27 cellular contexts compared by ENCODE assay signal in genomic region chr22:17065433-17065832, GRCh38. TPM values are rescaled to one million over a fixed set of nuclear protein-coding genes. Genes with fewer than 3 reads are reported as not detected.
DNase-seq lines count a peak whose midpoint lies in the region; ATAC-seq and TF ChIP-seq lines count a peak whose summit lies in the region.
"Had no signal": no experiment of that assay in that cellular context is flagged by ENCODE, and none has a peak within 500 bp of the region (broad histone marks: within the 10 kb centered on the region; RNA-seq: fewer than 3 reads in every experiment).

No MANE protein-coding gene starts in this region.

- in situ Hi-C loops in gastrocnemius medialis (cut with MboI; ENCODE audit: low sequenced_read_pairs in 4 of 4) (no loop called here), KBM-7 (cut with MboI; ENCODE audit: low pct_unique_long_range_greater_than_20kb, low sequenced_read_pairs) (no loop called here)

- ATAC-seq in activated CD8-positive, alpha-beta memory T cell treated with anti-CD3 and anti-CD28 coated beads, Interleukin-2, amount 10 ng/mL, durations not matched to agents 7 days and 5 days, result no peak
- ATAC-seq in gastrocnemius medialis, result peak; percentile 40 to 76
- ATAC-seq: HCT116 had no signal

- H3K27me3 Mint-ChIP-seq in activated CD8-positive, alpha-beta memory T cell treated with anti-CD3 and anti-CD28 coated beads, Interleukin-2, amount 10 ng/mL, durations not matched to agents 7 days and 5 days, result peaks cover 12% of the 10 kb centered on the region
- H3K27me3 Mint-ChIP-seq: CD4-positive, alpha-beta T cell had no signal

- no peak overlapping the region for H3K9ac ChIP-seq in BLaER1 treated with 17β-estradiol and CSF1 and Interleukin-3, amounts not matched to agents 10 nM and 100 nM

- no peak overlapping the region for H3K27ac Mint-ChIP-seq in activated CD8-positive, alpha-beta memory T cell treated with anti-CD3 and anti-CD28 coated beads, Interleukin-2, amount 10 ng/mL, durations not matched to agents 7 days and 5 days
- H3K27ac Mint-ChIP-seq: CD4-positive, alpha-beta T cell had no signal

- H3K9me3 Mint-ChIP-seq in activated CD8-positive, alpha-beta memory T cell treated with anti-CD3 and anti-CD28 coated beads, Interleukin-2, amount 10 ng/mL, durations not matched to agents 7 days and 5 days (ENCODE audit: low read depth), result no peaks in the 10 kb centered on the region
- H3K9me3 Mint-ChIP-seq: CD4-positive, alpha-beta T cell had no signal

- no peaks in the 10 kb centered on the region for H4K20me1 ChIP-seq in BLaER1 treated with 17β-estradiol and CSF1 and Interleukin-3, amounts not matched to agents 10 nM and 100 nM

- CTCF ChIA-PET in activated CD8-positive, alpha-beta memory T cell treated with anti-CD3 and anti-CD28 coated beads, Interleukin-2, amount 10 ng/mL, durations not matched to agents 7 days and 5 days (lab: Charles Lee), result no interaction called here

- TF ChIP-seq POLR2A in adrenal gland (IDR thresholded peaks at IDR 0.05), result peak in 1 of 2 donors; percentile 40
- TF ChIP-seq POLR2A in gastrocnemius medialis (IDR thresholded peaks at IDR 0.05), result no peak

- WGBS in adrenal gland, 4 donors, result 22 to 54% (median 37%) methylated on average over 2 to 7 of the region's 7 CpGs

- no peaks in the 10 kb centered on the region for H3K27me3 ChIP-seq in BLaER1 treated with 17β-estradiol and CSF1 and Interleukin-3, amounts not matched to agents 10 nM and 100 nM
- no peaks in the 10 kb centered on the region for H3K27me3 ChIP-seq in adrenal gland
- H3K27me3 ChIP-seq in gastrocnemius medialis, result no peaks in the 10 kb centered on the region

- no peak overlapping the region for H3K4me3 Mint-ChIP-seq in activated CD8-positive, alpha-beta memory T cell treated with anti-CD3 and anti-CD28 coated beads, Interleukin-2, amount 10 ng/mL, durations not matched to agents 7 days and 5 days
- H3K4me3 Mint-ChIP-seq: CD4-positive, alpha-beta T cell had no signal

- intact Hi-C loops in adrenal gland (cut with DNase I), result no loop called here
- intact Hi-C loops in gastrocnemius medialis (cut with DNase I; ENCODE audit: low total_unique reads), result no loop called here

- H3K4me3 ChIP-seq in BLaER1 treated with 17β-estradiol and CSF1 and Interleukin-3, amounts not matched to agents 10 nM and 100 nM, result no peak overlapping the region
- H3K4me3 ChIP-seq in adrenal gland (no peak overlapping the region), gastrocnemius medialis (no peak overlapping the region)

- peak overlapping the region in 9 of 11 experiments; percentile 26 to 62 (median 50); a peak in 18 of 22 replicates for H3K4me2 ChIP-seq in BLaER1 treated with 17β-estradiol and CSF1 and Interleukin-3, amounts not matched to agents 10 nM and 100 nM

- H3K4me1 Mint-ChIP-seq in activated CD8-positive, alpha-beta memory T cell treated with anti-CD3 and anti-CD28 coated beads, Interleukin-2, amount 10 ng/mL, durations not matched to agents 7 days and 5 days, result no peaks in the 10 kb centered on the region

- peak; percentile 15 for DNase-seq in activated CD8-positive, alpha-beta memory T cell treated with anti-CD3 and anti-CD28 coated beads for 24 hours
- DNase-seq in activated CD8-positive, alpha-beta memory T cell treated with anti-CD3 and anti-CD28 coated beads, Interleukin-2, amount 10 ng/mL, durations not matched to agents 7 days and 5 days, result no peak
- DNase-seq in adrenal gland (peak; percentile 34 to 81 (median 75)), gastrocnemius medialis (peak in 1 of 2 donors; percentile 28), Ammon's horn (ENCODE audit: low spot score) (no peak), NCI-H1105 (lab: John Stamatoyannopoulos, UW) (no peak), KBM-7 (no peak)
- DNase-seq: 8988T; ACHN; CD4-positive, alpha-beta T cell; DMS53; Kasumi-1; NCI-H1105 treated with DMSO at 0.1 percent for 48 hours; NCI-H1694; NCI-H2029 treated with DMSO at 0.1 percent for 48 hours; NCI-H446 treated with DMSO at 0.1 percent for 48 hours; NCI-H526; RPMI8226; SHP77 treated with DMSO at 0.1 percent for 48 hours had no signal

- H3K36me3 ChIP-seq in BLaER1 treated with 17β-estradiol and CSF1 and Interleukin-3, amounts not matched to agents 10 nM and 100 nM, result no peaks in the 10 kb centered on the region
- no peaks in the 10 kb centered on the region for H3K36me3 ChIP-seq in adrenal gland (replicated peaks in 1 of 2)
- no peaks in the 10 kb centered on the region for H3K36me3 ChIP-seq in gastrocnemius medialis

- H3K4me1 ChIP-seq in BLaER1 treated with 17β-estradiol and CSF1 and Interleukin-3, amounts not matched to agents 10 nM and 100 nM, result peaks cover 0 to 44% (median 25%) of the 10 kb centered on the region in 10 experiments; a peak in 16 of 20 replicates
- peaks cover 6 to 15% of the 10 kb centered on the region in 2 donors for H3K4me1 ChIP-seq in adrenal gland (replicated peaks in 1 of 2)
- peaks cover 0 to 20% of the 10 kb centered on the region in 2 donors for H3K4me1 ChIP-seq in gastrocnemius medialis

- H3K9me3 ChIP-seq in BLaER1 treated with 17β-estradiol and CSF1 and Interleukin-3, amounts not matched to agents 10 nM and 100 nM (replicated peaks in 1 of 11), result no peaks in the 10 kb centered on the region
- no peaks in the 10 kb centered on the region for H3K9me3 ChIP-seq in adrenal gland (replicated peaks in 1 of 3)
- no peaks in the 10 kb centered on the region for H3K9me3 ChIP-seq in gastrocnemius medialis

- peak overlapping the region in 2 of 11 experiments; percentile 2 to 50; a peak in 3 of 22 replicates for H3K27ac ChIP-seq in BLaER1 treated with 17β-estradiol and CSF1 and Interleukin-3, amounts not matched to agents 10 nM and 100 nM
- H3K27ac ChIP-seq in adrenal gland (peak overlapping the region; percentile 7 to 84 (median 66)), gastrocnemius medialis (peak overlapping the region in 1 of 4 donors; percentile 42)

- TF ChIP-seq CTCF in adrenal gland (IDR thresholded peaks at IDR 0.05) (no peak), gastrocnemius medialis (IDR thresholded peaks at IDR 0.05 in 4 of 5, conservative IDR thresholded peaks at IDR 0.05 in 1 of 5) (no peak)

- no peaks in the 10 kb centered on the region for H3K36me3 Mint-ChIP-seq in activated CD8-positive, alpha-beta memory T cell treated with anti-CD3 and anti-CD28 coated beads, Interleukin-2, amount 10 ng/mL, durations not matched to agents 7 days and 5 days

RNA-seq across cellular contexts. Expression of gene IL17RA, which starts 19.4 kb away (rescaled TPM):
- total RNA-seq in activated CD8-positive, alpha-beta memory T cell treated with anti-CD3 and anti-CD28 coated beads, Interleukin-2, amount 10 ng/mL, durations not matched to agents 7 days and 5 days, result 10 to 100 TPM; 22.5 to 25.1 TPM
- total RNA-seq in adrenal gland, result 10 to 100 TPM; 15.5 to 31.8 (median 25.3) TPM
- 1 to 10 TPM; 7.2 to 9.0 (median 7.9) TPM for polyA plus RNA-seq in adrenal gland
- total RNA-seq in gastrocnemius medialis, result 1 to 10 TPM; 1.4 to 3.9 (median 3.6) TPM

RNA-seq across cellular contexts. Expression of gene TMEM121B, which starts 55.7 kb away (rescaled TPM):
- not detected for total RNA-seq in activated CD8-positive, alpha-beta memory T cell treated with anti-CD3 and anti-CD28 coated beads, Interleukin-2, amount 10 ng/mL, durations not matched to agents 7 days and 5 days
- total RNA-seq in adrenal gland (1 to 10 TPM in 6 of 8 donors, under 1 TPM in 2; 0.60 to 2.3 (median 1.4) TPM), gastrocnemius medialis (under 1 TPM; 0.17 to 0.29 (median 0.24) TPM)
- under 1 TPM; 0.24 to 0.79 (median 0.30) TPM for polyA plus RNA-seq in adrenal gland

RNA-seq across cellular contexts. Expression of gene GAB4, which starts 57.4 kb away (rescaled TPM):
- total RNA-seq in activated CD8-positive, alpha-beta memory T cell treated with anti-CD3 and anti-CD28 coated beads, Interleukin-2, amount 10 ng/mL, durations not matched to agents 7 days and 5 days, result not detected
- not detected for total RNA-seq in adrenal gland
- under 1 TPM in 1 of 3 donors, not detected in 2; 0.03 TPM for polyA plus RNA-seq in adrenal gland
- total RNA-seq in gastrocnemius medialis, result not detected
- total RNA-seq: CD4-positive, alpha-beta T cell; Daoy; G401; H4; HT-29; M059J had no signal
- polyA plus RNA-seq: BJ had no signal

Comparison
In these comparisons a context has a peak if more than half of its experiments do, and no peak if none do; other contexts are left out.
1. DNase-seq: peak in activated CD8-positive, alpha-beta memory T cell treated with anti-CD3 and anti-CD28 coated beads for 24 hours (single experiment) and adrenal gland (7 of 7); none in activated CD8-positive, alpha-beta memory T cell treated with anti-CD3 and anti-CD28 coated beads, Interleukin-2, amount 10 ng/mL, durations not matched to agents 7 days and 5 days (single experiment), Ammon's horn (single experiment), NCI-H1105 (single experiment) and KBM-7 (single experiment).